26 cellular contexts compared by ENCODE assay signal in the genomic region with DNA sequence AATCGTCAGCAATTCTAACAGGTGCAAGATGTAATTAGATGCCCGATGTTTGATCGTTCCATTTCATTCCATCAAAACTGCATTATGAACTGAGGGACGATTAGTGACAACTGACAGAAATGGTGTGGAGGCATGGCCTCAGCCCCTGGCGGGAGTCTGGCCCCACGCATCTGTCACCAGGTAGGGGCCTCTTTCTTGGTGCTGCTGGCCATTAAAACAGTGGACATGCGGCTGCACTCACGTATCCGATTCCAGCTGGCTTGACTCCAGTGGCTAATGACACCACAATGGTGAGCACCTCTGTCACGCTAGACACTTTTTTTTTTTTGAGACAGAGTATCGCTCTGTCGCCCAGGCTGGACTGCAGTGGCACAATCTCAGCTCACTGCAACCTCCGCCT.
"Had no signal": no experiment of that assay in that cellular context is flagged by ENCODE, and none has a peak within 500 bp of the region (broad histone marks: within the 10 kb centered on the region; RNA-seq: fewer than 3 reads in every experiment).

No MANE protein-coding gene starts in this region.

- H3K27me3 Mint-ChIP-seq: progenitor cell of endocrine pancreas; stimulated activated memory B cell treated with anti-CD40 and anti-IgM and Interleukin-4, amounts not matched to agents 10 μg/mL and 1 μg/mL and 100 μg/mL, for 72 hours had no signal

- DNase-seq: hippocampal formation; kidney glomerular epithelial cell; left cardiac atrium; left lung; lower lobe of right lung; mammary epithelial cell; mesenchymal stem cell; naive B cell; natural killer cell; nephron progenitor cell; occipital lobe; ovary; right lobe of liver; stimulated activated CD4-positive, alpha-beta T cell treated with anti-CD3 and anti-CD28 coated beads, Interleukin-1b, Interleukin-23, amount 100 ng/mL, for 48 hours; stimulated activated CD4-positive, alpha-beta T cell treated with anti-CD3 and anti-CD28 coated beads, Interleukin-2, amount 100 ng/mL, for 48 hours; stimulated activated CD4-positive, alpha-beta T cell treated with anti-CD3 and anti-CD28 coated beads, Interleukin-4, amount 100 ng/mL, for 4 hours; stimulated activated CD8-positive, alpha-beta memory T cell treated with anti-CD3 and anti-CD28 coated beads, Interleukin-4, amount 100 ng/mL, for 48 hours; stimulated activated naive CD4-positive, alpha-beta T cell treated with Interleukin-2 at 50 U/mL for 16 hours; stimulated activated naive CD8-positive, alpha-beta T cell treated with anti-CD3 and anti-CD28 coated beads, Interleukin-15, amount 100 ng/mL, for 72 hours; substantia nigra; uterus had no signal

- H3K9me3 Mint-ChIP-seq: natural killer cell; stimulated activated naive CD8-positive, alpha-beta T cell treated with anti-CD3 and anti-CD28 coated beads, Interleukin-15, amount 100 ng/mL, for 72 hours; type B pancreatic cell had no signal

- H3K27ac Mint-ChIP-seq: mesothelial cell of epicardium; natural killer cell; nephron progenitor cell; neural progenitor cell; progenitor cell of endocrine pancreas; stimulated activated memory B cell treated with anti-CD40 and anti-IgM and Interleukin-4, amounts not matched to agents 10 μg/mL and 1 μg/mL and 100 μg/mL, for 72 hours; stimulated activated naive CD8-positive, alpha-beta T cell treated with anti-CD3 and anti-CD28 coated beads, Interleukin-15, amount 100 ng/mL, for 72 hours; type B pancreatic cell had no signal

- H3K36me3 Mint-ChIP-seq: mesothelial cell of epicardium; naive B cell; natural killer cell; neural progenitor cell; stimulated activated memory B cell treated with anti-CD40 and anti-IgM and Interleukin-4, amounts not matched to agents 10 μg/mL and 1 μg/mL and 100 μg/mL, for 72 hours; type B pancreatic cell had no signal

- H3K4me1 Mint-ChIP-seq: mesothelial cell of epicardium; natural killer cell; stimulated activated naive CD8-positive, alpha-beta T cell treated with anti-CD3 and anti-CD28 coated beads, Interleukin-15, amount 100 ng/mL, for 72 hours had no signal

- H3K4me3 Mint-ChIP-seq: mesothelial cell of epicardium; naive B cell; natural killer cell; nephron progenitor cell; neural progenitor cell; stimulated activated memory B cell treated with anti-CD40 and anti-IgM and Interleukin-4, amounts not matched to agents 10 μg/mL and 1 μg/mL and 100 μg/mL, for 72 hours; stimulated activated naive CD8-positive, alpha-beta T cell treated with anti-CD3 and anti-CD28 coated beads, Interleukin-15, amount 100 ng/mL, for 72 hours; type B pancreatic cell had no signal

- ATAC-seq: left cardiac atrium; left lung; lower lobe of right lung; natural killer cell; right lobe of liver; stimulated activated memory B cell treated with anti-CD40 and anti-IgM and Interleukin-4, amounts not matched to agents 10 μg/mL and 1 μg/mL and 100 μg/mL, for 72 hours; stimulated activated naive CD8-positive, alpha-beta T cell treated with anti-CD3 and anti-CD28 coated beads, Interleukin-15, amount 100 ng/mL, for 72 hours had no signal
